21 cellular contexts compared by ENCODE assay signal in the genomic region with DNA sequence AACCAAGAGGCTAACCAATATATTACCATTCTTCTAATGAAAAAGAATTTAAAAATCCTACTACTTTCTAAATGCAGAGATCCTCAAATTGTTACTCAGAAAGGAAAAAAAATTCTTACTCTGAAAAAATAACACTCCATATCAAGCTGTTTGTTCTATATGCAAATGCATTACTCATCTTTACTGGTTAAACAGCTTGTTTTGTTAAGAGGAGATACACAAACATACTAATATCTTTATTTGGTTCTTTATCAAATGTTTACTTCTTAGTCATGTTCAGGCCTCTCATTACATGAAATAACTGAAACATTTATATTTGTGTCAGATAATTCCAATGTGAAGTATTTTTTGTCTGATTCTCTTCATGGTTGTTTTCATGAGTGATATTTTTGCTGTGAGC.
DNase-seq lines count a peak whose midpoint lies in the region; ATAC-seq and TF ChIP-seq lines count a peak whose summit lies in the region.
"Had no signal": no experiment of that assay in that cellular context is flagged by ENCODE, and none has a peak within 500 bp of the region (broad histone marks: within the 10 kb centered on the region; RNA-seq: fewer than 3 reads in every experiment).

No MANE protein-coding gene starts in this region.

- DNase-seq in A172 (ENCODE audit: low spot score): peak; percentile 11
- peak; percentile 36 for DNase-seq in ELR (ENCODE audit: low read depth)
- DNase-seq in adipocyte (ENCODE audit: low read depth): peak; percentile 29
- DNase-seq in fibroblast of villous mesenchyme (ENCODE audit: low read depth): peak; percentile 61
- DNase-seq in H4 (ENCODE audit: low spot score): no peak
- no peak for DNase-seq in activated CD4-positive, alpha-beta T cell treated with anti-CD3 and anti-CD28 coated beads for 4 hours
- DNase-seq in putamen (ENCODE audit: low spot score): no peak
- DNase-seq: activated CD4-positive, alpha-beta T cell treated with anti-CD3 and anti-CD28 coated beads for 48 hours; activated CD8-positive, alpha-beta memory T cell treated with anti-CD3 and anti-CD28 coated beads, Interleukin-2, amount 10 ng/mL, durations not matched to agents 7 days and 5 days; activated naive CD8-positive, alpha-beta T cell treated with anti-CD3 and anti-CD28 coated beads for 36 hours; foreskin fibroblast; hippocampal formation; mucosa of descending colon; NCI-H1092; NCI-H2029 treated with DMSO at 0.1 percent for 48 hours; NCI-H345; posterior cingulate gyrus had no signal

- H3K4me1 ChIP-seq in adipocyte (ENCODE audit: control insufficient read depth, insufficient read depth, low read length): no peaks in the 10 kb centered on the region
- H3K4me1 ChIP-seq: breast epithelium had no signal

- no peak for TF ChIP-seq CTCF in fibroblast of villous mesenchyme (IDR thresholded peaks at IDR 0.05; ENCODE audit: insufficient read depth, low read depth, low read length)

- no peaks in the 10 kb centered on the region for H3K9me3 ChIP-seq in adipocyte (ENCODE audit: control insufficient read depth, low read length)
- H3K9me3 ChIP-seq: breast epithelium, mucosa of descending colon, SJSA1 had no signal

- H3K36me3 ChIP-seq in adipocyte (ENCODE audit: control insufficient read depth, insufficient read depth, low read length, severe bottlenecking): peaks cover 5% of the 10 kb centered on the region
- H3K36me3 ChIP-seq: breast epithelium, SJSA1 had no signal

- no peaks in the 10 kb centered on the region for H3K27me3 ChIP-seq in adipocyte (replicated peaks; ENCODE audit: control insufficient read depth, insufficient read depth, low read length)
- H3K27me3 ChIP-seq: breast epithelium, SJSA1 had no signal

- ATAC-seq in GM21381 (IDR thresholded peaks at IDR 0.05; ENCODE audit: unreplicated experiment): no peak
- ATAC-seq: activated CD8-positive, alpha-beta memory T cell treated with anti-CD3 and anti-CD28 coated beads, Interleukin-2, amount 10 ng/mL, durations not matched to agents 7 days and 5 days; mucosa of descending colon had no signal

- H3K4me3 ChIP-seq in adipocyte (ENCODE audit: low read length) (no peak overlapping the region), fibroblast of villous mesenchyme (ENCODE audit: low read depth, low read length) (no peak overlapping the region)
- H3K4me3 ChIP-seq: breast epithelium, mucosa of descending colon, SJSA1 had no signal

- no peak overlapping the region for H3K9ac ChIP-seq in adipocyte (ENCODE audit: low read length)
- H3K9ac ChIP-seq: KMS-11 had no signal

Comparison
In these comparisons a context has a peak if more than half of its experiments do, and no peak if none do; other contexts are left out.
1. DNase-seq: peak in A172 (single experiment), ELR (single experiment), adipocyte (single experiment) and fibroblast of villous mesenchyme (single experiment); none in H4 (single experiment), activated CD4-positive, alpha-beta T cell treated with anti-CD3 and anti-CD28 coated beads for 4 hours (0 of 2) and putamen (single experiment).